Comparison of ENCODE assay signal across 38 cellular contexts in genomic region chr10:70811881-70812280, GRCh38. TPM values are rescaled to one million over a fixed set of nuclear protein-coding genes. Genes with fewer than 3 reads are reported as not detected.
"Had no signal": no experiment of that assay in that cellular context is flagged by ENCODE, and none has a peak within 500 bp of the region (broad histone marks: within the 10 kb centered on the region; RNA-seq: fewer than 3 reads in every experiment).

No MANE protein-coding gene starts in this region.

- H3K36me3 Mint-ChIP-seq: activated CD8-positive, alpha-beta memory T cell treated with anti-CD3 and anti-CD28 coated beads, Interleukin-2, amount 10 ng/mL, durations not matched to agents 7 days and 5 days; mesothelial cell of epicardium; naive thymus-derived CD8-positive, alpha-beta T cell; stimulated activated memory B cell treated with anti-CD40 and anti-IgM and Interleukin-4, amounts not matched to agents 10 μg/mL and 1 μg/mL and 100 μg/mL, for 72 hours had no signal

- H3K4me2 ChIP-seq: smooth muscle cell had no signal

- H3K9me3 Mint-ChIP-seq: effector memory CD8-positive, alpha-beta T cell; mesothelial cell of epicardium; naive thymus-derived CD8-positive, alpha-beta T cell; stimulated activated memory B cell treated with anti-CD40 and anti-IgM and Interleukin-4, amounts not matched to agents 10 μg/mL and 1 μg/mL and 100 μg/mL, for 72 hours had no signal

- H3K4me1 ChIP-seq: prostate gland had no signal

- ATAC-seq: activated CD4-positive, alpha-beta T cell treated with anti-CD3 and anti-CD28 coated beads for 36 hours; activated CD8-positive, alpha-beta memory T cell treated with anti-CD3 and anti-CD28 coated beads, Interleukin-2, amount 10 ng/mL, durations not matched to agents 7 days and 5 days; activated CD8-positive, alpha-beta T cell treated with anti-CD3 and anti-CD28 coated beads, Interleukin-2, amount 10 ng/mL, durations not matched to agents 7 days and 5 days; activated naive CD4-positive, alpha-beta T cell treated with anti-CD3 and anti-CD28 coated beads, Interleukin-2, amount 50 U/mL, for 72 hours; body of pancreas; effector memory CD8-positive, alpha-beta T cell; gastroesophageal sphincter; left colon; naive thymus-derived CD8-positive, alpha-beta T cell; stimulated activated memory B cell treated with anti-CD40 and anti-IgM and Interleukin-4, amounts not matched to agents 10 μg/mL and 1 μg/mL and 100 μg/mL, for 72 hours had no signal

- H3K36me3 ChIP-seq: cardiac muscle cell, gastroesophageal sphincter, neutrophil, prostate gland, sigmoid colon, stomach, thyroid gland, upper lobe of left lung had no signal

- DNase-seq: activated CD4-positive, alpha-beta T cell treated with anti-CD3 and anti-CD28 coated beads for 36 hours; activated CD4-positive, CD25-positive, alpha-beta regulatory T cell; activated CD8-positive, alpha-beta memory T cell treated with anti-CD3 and anti-CD28 coated beads, Interleukin-2, amount 10 ng/mL, durations not matched to agents 7 days and 5 days; activated CD8-positive, alpha-beta T cell treated with anti-CD3 and anti-CD28 coated beads, Interleukin-2, amount 10 ng/mL, durations not matched to agents 7 days and 5 days; activated naive CD4-positive, alpha-beta T cell; activated T-cell treated with anti-CD3 and anti-CD28 coated beads, Interleukin-2, amount 50 U/mL, for 48 hours; body of pancreas; effector memory CD8-positive, alpha-beta T cell; erythroblast; head of caudate nucleus; hippocampal formation; left colon; mammary epithelial cell; naive thymus-derived CD8-positive, alpha-beta T cell; retina; sigmoid colon; stimulated activated CD4-positive, alpha-beta T cell treated with anti-CD3 and anti-CD28 coated beads, Interleukin-1b, Interleukin-23, amount 100 ng/mL, for 48 hours; stimulated activated CD4-positive, alpha-beta T cell treated with anti-CD3 and anti-CD28 coated beads, Interleukin-4, amount 100 ng/mL, for 4 hours; stimulated activated CD8-positive, alpha-beta memory T cell treated with anti-CD3 and anti-CD28 coated beads, Interleukin-4, amount 100 ng/mL, for 48 hours; stomach; thyroid gland; upper lobe of left lung had no signal

- H3K4me3 ChIP-seq: body of pancreas, cardiac muscle cell, coronary artery, gastroesophageal sphincter, prostate gland, sigmoid colon, smooth muscle cell, stomach, thyroid gland, upper lobe of left lung had no signal

- H3K27ac ChIP-seq: body of pancreas, cardiac muscle cell, coronary artery, gastroesophageal sphincter, neutrophil, prostate gland, sigmoid colon, stomach, upper lobe of left lung had no signal

- H3K27me3 ChIP-seq: body of pancreas, cardiac muscle cell, gastroesophageal sphincter, sigmoid colon, stomach, thyroid gland, upper lobe of left lung had no signal

- H3K4me3 Mint-ChIP-seq: activated CD4-positive, alpha-beta T cell treated with anti-CD3 and anti-CD28 coated beads for 36 hours; activated CD8-positive, alpha-beta memory T cell treated with anti-CD3 and anti-CD28 coated beads, Interleukin-2, amount 10 ng/mL, durations not matched to agents 7 days and 5 days; activated CD8-positive, alpha-beta T cell treated with anti-CD3 and anti-CD28 coated beads, Interleukin-2, amount 10 ng/mL, durations not matched to agents 7 days and 5 days; effector memory CD8-positive, alpha-beta T cell; mesothelial cell of epicardium; naive thymus-derived CD8-positive, alpha-beta T cell; stimulated activated memory B cell treated with anti-CD40 and anti-IgM and Interleukin-4, amounts not matched to agents 10 μg/mL and 1 μg/mL and 100 μg/mL, for 72 hours had no signal

- H3K9me3 ChIP-seq: body of pancreas, gastroesophageal sphincter, neutrophil, prostate gland, sigmoid colon, stomach, thyroid gland, upper lobe of left lung had no signal

- H3K27ac Mint-ChIP-seq: activated CD4-positive, alpha-beta T cell treated with anti-CD3 and anti-CD28 coated beads for 36 hours; activated CD8-positive, alpha-beta memory T cell treated with anti-CD3 and anti-CD28 coated beads, Interleukin-2, amount 10 ng/mL, durations not matched to agents 7 days and 5 days; activated CD8-positive, alpha-beta T cell treated with anti-CD3 and anti-CD28 coated beads, Interleukin-2, amount 10 ng/mL, durations not matched to agents 7 days and 5 days; activated naive CD4-positive, alpha-beta T cell treated with anti-CD3 and anti-CD28 coated beads, Interleukin-2, amount 50 U/mL, for 72 hours; effector memory CD8-positive, alpha-beta T cell; mesothelial cell of epicardium; stimulated activated memory B cell treated with anti-CD40 and anti-IgM and Interleukin-4, amounts not matched to agents 10 μg/mL and 1 μg/mL and 100 μg/mL, for 72 hours had no signal

RNA-seq across cellular contexts. Expression of gene TBATA, which starts 26.7 kb away (rescaled TPM):
- total RNA-seq: activated CD4-positive, alpha-beta T cell treated with anti-CD3 and anti-CD28 coated beads for 36 hours; activated CD8-positive, alpha-beta memory T cell treated with anti-CD3 and anti-CD28 coated beads, Interleukin-2, amount 10 ng/mL, durations not matched to agents 7 days and 5 days; activated CD8-positive, alpha-beta T cell treated with anti-CD3 and anti-CD28 coated beads, Interleukin-2, amount 10 ng/mL, durations not matched to agents 7 days and 5 days; activated naive CD4-positive, alpha-beta T cell treated with anti-CD3 and anti-CD28 coated beads, Interleukin-2, amount 50 U/mL, for 72 hours; body of pancreas; cardiac muscle cell; cerebellum; fibroblast of lung; fibroblast of villous mesenchyme; gastroesophageal sphincter; left colon; liver; mammary epithelial cell; mesothelial cell of epicardium; naive thymus-derived CD8-positive, alpha-beta T cell; osteocyte; sigmoid colon; smooth muscle cell; stomach; T-helper 1 cell treated with Interleukin-12 subunit alpha and Interleukin-12 subunit beta and Interleukin-4 antibody, amounts not matched to agents 30 ng/mL and 1 ng/mL, for 36 hours; thyroid gland; upper lobe of left lung had no signal
- polyA plus RNA-seq: cardiac muscle cell; fibroblast of lung; keratinocyte; liver; mammary epithelial cell; naive thymus-derived CD8-positive, alpha-beta T cell; sigmoid colon; smooth muscle cell; stomach had no signal
